Comparison of ENCODE assay signal across 9 cellular contexts in the genomic region with DNA sequence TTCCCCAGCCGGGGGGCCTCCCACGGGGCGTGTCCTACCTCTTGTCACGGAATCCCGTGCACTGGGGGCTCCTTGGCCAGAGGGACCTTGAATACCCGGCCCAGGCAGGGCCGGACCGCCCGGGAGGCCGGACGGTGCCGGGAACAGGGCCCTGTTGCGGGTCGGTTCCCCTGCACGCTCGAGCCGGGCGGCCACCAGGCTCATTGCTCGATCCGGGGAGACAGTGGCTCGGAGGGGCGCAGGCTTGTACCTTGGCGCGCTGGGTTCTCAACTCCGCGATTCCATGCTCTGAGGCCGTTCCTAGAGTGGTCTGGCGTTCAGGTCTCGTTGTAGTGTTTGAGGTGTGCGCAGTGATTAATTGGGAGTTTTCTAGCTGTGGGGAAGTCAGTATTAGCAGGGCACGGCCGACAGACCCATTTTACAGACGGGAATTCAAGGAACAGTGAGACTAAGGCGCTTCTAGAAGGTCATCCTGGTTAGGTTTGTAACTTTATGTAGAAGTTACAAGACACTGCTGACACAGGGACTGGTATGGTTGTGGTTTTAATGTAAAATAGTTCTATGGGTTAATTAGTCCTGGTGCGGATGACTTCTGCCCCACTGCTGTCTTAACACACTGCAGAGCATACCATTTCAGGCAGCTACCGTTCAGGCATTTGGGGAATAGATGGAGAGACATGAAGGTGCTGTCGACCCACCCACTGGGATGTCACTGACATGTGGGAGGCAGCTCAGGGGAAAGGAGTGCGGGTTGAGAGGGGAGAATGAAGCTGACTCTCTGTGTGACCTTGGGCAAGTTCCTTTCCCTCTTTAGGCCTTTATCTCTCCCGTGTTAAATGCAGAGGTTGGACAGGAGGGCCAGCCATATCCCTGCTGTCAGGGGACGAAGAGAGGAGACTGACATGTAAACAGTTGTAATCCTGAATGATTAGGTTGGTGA. TPM values are rescaled to one million over a fixed set of nuclear protein-coding genes. Genes with fewer than 3 reads are reported as not detected.
DNase-seq lines count a peak whose midpoint lies in the region; FAIRE-seq and TF ChIP-seq lines count a peak whose summit lies in the region.
"Had no signal": no experiment of that assay in that cellular context is flagged by ENCODE, and none has a peak within 500 bp of the region (broad histone marks: within the 10 kb centered on the region; RNA-seq: fewer than 3 reads in every experiment).

No MANE protein-coding gene starts in this region.

- H3F3A ChIP-seq in GM23248 (ENCODE audit: insufficient read depth), result peaks cover 13% of the 10 kb centered on the region

- H3K4me3 ChIP-seq in GM23248 (peak overlapping the region; percentile 93), endothelial cell of umbilical vein (replicated peaks in 1 of 3; ENCODE audit: insufficient read depth in 1 of 3, low read depth in 1 of 3, low read length in 3 of 3) (peak overlapping the region; percentile 87 to 90 (median 88))

- no peaks in the 10 kb centered on the region for H3K27me3 Mint-ChIP-seq in nephron (ENCODE audit: low read depth)

- in situ Hi-C loops in GM23248 (cut with MboI), result no loop called here

- H2AFZ ChIP-seq in GM23248, result peak overlapping the region; percentile 96
- peak overlapping the region; percentile 45 for H2AFZ ChIP-seq in endothelial cell of umbilical vein (ENCODE audit: low read depth, low read length)

- H3K27ac ChIP-seq in C4-2B (peak overlapping the region; percentile 96), GM23248 (peak overlapping the region; percentile 83), endothelial cell of umbilical vein (ENCODE audit: insufficient read depth, low read depth, low read length) (peak overlapping the region; percentile 56)

- no peak for TF ChIP-seq CTCF in C4-2B (conservative IDR thresholded peaks at IDR 0.05)
- no peak for TF ChIP-seq CTCF in endothelial cell of umbilical vein (IDR thresholded peaks at IDR 0.05; ENCODE audit: extremely low read depth in 1 of 2, insufficient read depth in 1 of 2, low read depth in 1 of 2, low read length in 2 of 2)
- no peak for TF ChIP-seq CTCF in nephron (IDR thresholded peaks at IDR 0.05; ENCODE audit: unreplicated experiment in 3 of 3)

- POLR2A ChIA-PET in endothelial cell of umbilical vein (lab: Charles Lee), result interaction anchor here (1.3 kb wide), 1 partner anchor 83 kb away, joined by 3 read pairs; no protein-coding TSS in a partner anchor

- H3K27me3 ChIP-seq in GM23248 (replicated peaks; ENCODE audit: insufficient read depth) (no peaks in the 10 kb centered on the region), endothelial cell of umbilical vein (ENCODE audit: control insufficient read depth in 2 of 2, insufficient read depth in 2 of 2, low read length in 2 of 2) (no peaks in the 10 kb centered on the region)

- peaks cover 51% of the 10 kb centered on the region for H3K4me1 Mint-ChIP-seq in nephron

- peak overlapping the region; percentile 95 for H3K9ac ChIP-seq in GM23248
- H3K9ac ChIP-seq in endothelial cell of umbilical vein (replicated peaks; ENCODE audit: extremely low read depth, insufficient read depth, low read length), result peak overlapping the region; percentile 89

- dilution Hi-C loops in endothelial cell of umbilical vein (cut with MboI; ENCODE audit: extremely low pct_ligation_motif_present, low sequenced_read_pairs), result no loop called here

- intact Hi-C loops in endothelial cell of umbilical vein (cut with micrococcal nuclease), result loop anchor here (1.0 to 10.0 kb wide), 4 partner anchors 29 to 151 kb away; a partner anchor contains a TSS

- H3K9me3 ChIP-seq in GM23248 (ENCODE audit: low read depth) (no peaks in the 10 kb centered on the region), endothelial cell of umbilical vein (replicated peaks; ENCODE audit: control insufficient read depth, insufficient read depth, low read length) (no peaks in the 10 kb centered on the region)

- peak overlapping the region; percentile 71 to 98 (median 71) for H3K27ac Mint-ChIP-seq in nephron

- no peaks in the 10 kb centered on the region for H3K36me3 ChIP-seq in GM23248 (ENCODE audit: low read depth)
- peaks cover 1 to 2% of the 10 kb centered on the region in 2 experiments for H3K36me3 ChIP-seq in endothelial cell of umbilical vein (ENCODE audit: control insufficient read depth in 2 of 2, extremely low read depth in 1 of 2, insufficient read depth in 2 of 2, low read length in 2 of 2)

- peak overlapping the region; percentile 95 to 99 (median 96) for H3K4me3 Mint-ChIP-seq in nephron

- FAIRE-seq in endothelial cell of umbilical vein (lab: Jason Lieb, UNC), result no peak
- FAIRE-seq in GM12891 (lab: Jason Lieb, UNC), result no peak

- no peaks in the 10 kb centered on the region for H3K9me2 ChIP-seq in GM23248 (ENCODE audit: insufficient read depth)

- TF ChIP-seq POLR2A in endothelial cell of umbilical vein (IDR thresholded peaks at IDR 0.05; ENCODE audit: low read depth, low read length), result peak; percentile 82
- no peak for TF ChIP-seq POLR2A in GM12891 (IDR thresholded peaks at IDR 0.05; ENCODE audit: low read depth, low read length)

- WGBS in GM23248 (ENCODE audit: low coverage in 1 of 2, low lambda C conversion rate in 2 of 2, missing lambda C conversion rate in 2 of 2), 2 experiments, result 3% methylated on average over 35 to 37 of the region's 40 CpGs

- H3K4me2 ChIP-seq in GM23248 (ENCODE audit: unreplicated experiment), result peak overlapping the region; percentile 93
- H3K4me2 ChIP-seq in endothelial cell of umbilical vein (ENCODE audit: insufficient read depth, low read length), result peak overlapping the region; percentile 89

- H3K9me3 Mint-ChIP-seq in nephron, result no peaks in the 10 kb centered on the region

- CTCF ChIA-PET in endothelial cell of umbilical vein (lab: Charles Lee), result interaction anchor here (0.9 to 1.7 kb wide), 4 partner anchors 9 to 52 kb away, joined by 3 to 5 read pairs (median 4); no protein-coding TSS in a partner anchor

- H4K20me1 ChIP-seq in GM23248 (ENCODE audit: insufficient read depth) (no peaks in the 10 kb centered on the region; the same call in 1 of the 2 replicates), endothelial cell of umbilical vein (replicated peaks; ENCODE audit: control insufficient read depth, extremely low read depth, insufficient read depth, low read length) (no peaks in the 10 kb centered on the region)

- DNase-seq in GM23248 (peak; percentile 40), RKO (ENCODE audit: low spot score) (peak; percentile 41), endothelial cell of umbilical vein (ENCODE audit: low read depth, low spot score) (peak; percentile 7), GM12891 (ENCODE audit: insufficient read length, low spot score) (no peak), medulla oblongata (ENCODE audit: extremely low spot score) (no peak), NCI-H524 treated with DMSO at 0.1 percent for 48 hours (lab: John Stamatoyannopoulos, UW) (no peak)

- H3K36me3 Mint-ChIP-seq in nephron (ENCODE audit: low read depth), result no peaks in the 10 kb centered on the region

- no peaks in the 10 kb centered on the region for H3K9me1 ChIP-seq in endothelial cell of umbilical vein (replicated peaks; ENCODE audit: control insufficient read depth, extremely low read depth, insufficient read depth, low read length)

- BruUV-seq in endothelial cell of umbilical vein (replicated peaks; lab: Mats Ljungman, UMichigan), result TSS peak; percentile 36

- H3K79me2 ChIP-seq in GM23248 (ENCODE audit: insufficient read depth), result peaks cover 67% of the 10 kb centered on the region
- H3K79me2 ChIP-seq in endothelial cell of umbilical vein (ENCODE audit: control insufficient read depth, insufficient read depth, low read length), result peaks cover 54% of the 10 kb centered on the region

- H3K4me1 ChIP-seq in GM23248 (ENCODE audit: insufficient read depth) (peaks cover 18% of the 10 kb centered on the region), endothelial cell of umbilical vein (ENCODE audit: control insufficient read depth, extremely low read depth, insufficient read depth, low read length) (peaks cover 15% of the 10 kb centered on the region)

RNA-seq across cellular contexts. Expression of a gene that starts 0.6 kb away (rescaled TPM):
- total RNA-seq in GM23248 (2014; rRNA removed; shearing (Covaris generic)), result 40.5 and 42.5 TPM in 2 replicates
- polyA plus RNA-seq in GM23248 (2016; fragmentation: Nextera tagmentation; extraction: Ambion mirVana) (103 and 109 TPM in 2 replicates), endothelial cell of umbilical vein (176 and 200 TPM in 2 replicates)
- 108 and 115 TPM in 2 replicates for total RNA-seq in endothelial cell of umbilical vein
- 88.9 and 89.2 TPM in 2 replicates for polyA plus RNA-seq in endothelial cell of umbilical vein (2011; cell fraction: cytosol; rRNA removed)
- 123 and 145 TPM in 2 replicates for polyA plus RNA-seq in endothelial cell of umbilical vein (2011; cell fraction: nucleus; rRNA removed)
- polyA plus RNA-seq in endothelial cell of umbilical vein (2012), result 79.8 and 86.6 TPM in 2 replicates
- polyA minus RNA-seq in endothelial cell of umbilical vein, result 131 and 148 TPM in 2 replicates
- polyA minus RNA-seq in endothelial cell of umbilical vein (2011; cell fraction: cytosol; rRNA and poly(A)+ RNA removed), result 36.5 TPM
- polyA minus RNA-seq in endothelial cell of umbilical vein (2011; cell fraction: nucleus; rRNA and poly(A)+ RNA removed), result 54.8 and 73.4 TPM in 2 replicates
- 34.0 TPM for polyA plus RNA-seq in GM12891 (2012; ENCODE audit: low read depth, missing spikeins)

RNA-seq across cellular contexts. Expression of a gene that starts 9.9 kb away (rescaled TPM):
- total RNA-seq in GM23248 (2014; rRNA removed; shearing (Covaris generic)), result not detected in 2 replicates
- polyA plus RNA-seq in GM23248 (2016; fragmentation: Nextera tagmentation; extraction: Ambion mirVana) (not detected in 2 replicates), endothelial cell of umbilical vein (not detected in 2 replicates)
- not detected in 2 replicates for total RNA-seq in endothelial cell of umbilical vein
- polyA plus RNA-seq in endothelial cell of umbilical vein (2011; cell fraction: cytosol; rRNA removed), result not detected in 2 replicates
- not detected in 2 replicates for polyA plus RNA-seq in endothelial cell of umbilical vein (2011; cell fraction: nucleus; rRNA removed)
- not detected in 2 replicates for polyA plus RNA-seq in endothelial cell of umbilical vein (2012)
- not detected in 2 replicates for polyA minus RNA-seq in endothelial cell of umbilical vein
- polyA minus RNA-seq in endothelial cell of umbilical vein (2011; cell fraction: cytosol; rRNA and poly(A)+ RNA removed), result not detected
- polyA minus RNA-seq in endothelial cell of umbilical vein (2011; cell fraction: nucleus; rRNA and poly(A)+ RNA removed), result not detected in 2 replicates
- not detected for polyA plus RNA-seq in GM12891 (2012; ENCODE audit: low read depth, missing spikeins)
- total RNA-seq: pulmonary artery endothelial cell had no signal

RNA-seq across cellular contexts. Expression of a gene that starts 13.7 kb away (rescaled TPM):
- total RNA-seq in GM23248 (2014; rRNA removed; shearing (Covaris generic)), result not detected in 2 replicates
- polyA plus RNA-seq in GM23248 (2016; fragmentation: Nextera tagmentation; extraction: Ambion mirVana) (not detected in 2 replicates), endothelial cell of umbilical vein (not detected in 2 replicates)
- total RNA-seq in endothelial cell of umbilical vein, result not detected in 2 replicates
- polyA plus RNA-seq in endothelial cell of umbilical vein (2011; cell fraction: cytosol; rRNA removed), result not detected in 2 replicates
- polyA plus RNA-seq in endothelial cell of umbilical vein (2011; cell fraction: nucleus; rRNA removed), result not detected in 2 replicates
- polyA plus RNA-seq in endothelial cell of umbilical vein (2012), result not detected in 2 replicates
- not detected in 2 replicates for polyA minus RNA-seq in endothelial cell of umbilical vein
- polyA minus RNA-seq in endothelial cell of umbilical vein (2011; cell fraction: cytosol; rRNA and poly(A)+ RNA removed), result not detected
- not detected in 2 replicates for polyA minus RNA-seq in endothelial cell of umbilical vein (2011; cell fraction: nucleus; rRNA and poly(A)+ RNA removed)
- 0.28 TPM for polyA plus RNA-seq in GM12891 (2012; ENCODE audit: low read depth, missing spikeins)
- total RNA-seq: pulmonary artery endothelial cell had no signal

RNA-seq across cellular contexts. Expression of a gene that starts 41.4 kb away (rescaled TPM):
- total RNA-seq in GM23248 (2014; rRNA removed; shearing (Covaris generic)), result not detected in 2 replicates
- polyA plus RNA-seq in GM23248 (2016; fragmentation: Nextera tagmentation; extraction: Ambion mirVana) (0.49 TPM in 1 of 2 replicates, not detected in the other), endothelial cell of umbilical vein (15.0 and 18.5 TPM in 2 replicates)
- 5.0 and 11.4 TPM in 2 replicates for total RNA-seq in endothelial cell of umbilical vein
- 4.0 and 5.0 TPM in 2 replicates for polyA plus RNA-seq in endothelial cell of umbilical vein (2011; cell fraction: cytosol; rRNA removed)
- polyA plus RNA-seq in endothelial cell of umbilical vein (2011; cell fraction: nucleus; rRNA removed), result 0.67 and 0.90 TPM in 2 replicates
- 2.6 and 7.6 TPM in 2 replicates for polyA plus RNA-seq in endothelial cell of umbilical vein (2012)
- polyA minus RNA-seq in endothelial cell of umbilical vein, result 2.6 and 3.2 TPM in 2 replicates
- polyA minus RNA-seq in endothelial cell of umbilical vein (2011; cell fraction: cytosol; rRNA and poly(A)+ RNA removed), result not detected
- not detected in 2 replicates for polyA minus RNA-seq in endothelial cell of umbilical vein (2011; cell fraction: nucleus; rRNA and poly(A)+ RNA removed)
- polyA plus RNA-seq in GM12891 (2012; ENCODE audit: low read depth, missing spikeins), result 9.0 TPM

RNA-seq across cellular contexts. Expression of a gene that starts 45.5 kb away (rescaled TPM):
- 9.7 and 12.5 TPM in 2 replicates for total RNA-seq in GM23248 (2014; rRNA removed; shearing (Covaris generic))
- polyA plus RNA-seq in GM23248 (2016; fragmentation: Nextera tagmentation; extraction: Ambion mirVana) (7.6 and 10.0 TPM in 2 replicates), endothelial cell of umbilical vein (14.4 and 19.8 TPM in 2 replicates)
- total RNA-seq in endothelial cell of umbilical vein, result 10.5 and 13.2 TPM in 2 replicates
- polyA plus RNA-seq in endothelial cell of umbilical vein (2011; cell fraction: cytosol; rRNA removed), result 9.5 and 17.5 TPM in 2 replicates
- polyA plus RNA-seq in endothelial cell of umbilical vein (2011; cell fraction: nucleus; rRNA removed), result 9.4 and 13.6 TPM in 2 replicates
- 6.7 and 18.4 TPM in 2 replicates for polyA plus RNA-seq in endothelial cell of umbilical vein (2012)
- polyA minus RNA-seq in endothelial cell of umbilical vein, result 10.4 and 11.3 TPM in 2 replicates
- polyA minus RNA-seq in endothelial cell of umbilical vein (2011; cell fraction: cytosol; rRNA and poly(A)+ RNA removed), result 8.4 TPM
- polyA minus RNA-seq in endothelial cell of umbilical vein (2011; cell fraction: nucleus; rRNA and poly(A)+ RNA removed), result 6.2 and 13.4 TPM in 2 replicates
- 27.7 TPM for polyA plus RNA-seq in GM12891 (2012; ENCODE audit: low read depth, missing spikeins)

Comparison
In these comparisons a context has a peak if more than half of its experiments do, and no peak if none do; other contexts are left out.
1. DNase-seq: peak in GM23248 (single experiment), RKO (single experiment) and endothelial cell of umbilical vein (single experiment); none in GM12891 (single experiment), medulla oblongata (single experiment) and NCI-H524 treated with DMSO at 0.1 percent for 48 hours (single experiment).
2. Peak in every context shown above with its lines, with median percentiles within 50 percentile points of each other: H3K27ac ChIP-seq.